ENCODE assay signal across 8 cellular contexts in genomic region chr3:72722930-72723726, GRCh38.
A peak's percentile ranks its signal among the peaks of the same experiment; 100 is the strongest.
DNase-seq lines count a peak whose midpoint lies in the region; ATAC-seq and TF ChIP-seq lines count a peak whose summit lies in the region.

No MANE protein-coding gene starts in this region.

- no peaks in the 10 kb centered on the region for H4K20me1 ChIP-seq in HCT116 (ENCODE audit: insufficient read depth)

- H3K4me2 ChIP-seq in HCT116 (ENCODE audit: low read length): peak overlapping the region; percentile 58; the same call in 1 of the 2 replicates

- no peaks in the 10 kb centered on the region for H3K9me3 ChIP-seq in HCT116 (ENCODE audit: control insufficient read depth in 1 of 2, insufficient read depth in 1 of 2, low read depth in 1 of 2, low read length in 2 of 2)
- no peaks in the 10 kb centered on the region for H3K9me3 ChIP-seq in adipocyte (ENCODE audit: control insufficient read depth, low read length)
- H3K9me3 ChIP-seq in naive thymus-derived CD4-positive, alpha-beta T cell (ENCODE audit: control insufficient read depth in 2 of 3, low read length in 3 of 3): no peaks in the 10 kb centered on the region
- H3K9me3 ChIP-seq in sigmoid colon: no peaks in the 10 kb centered on the region

- TF ChIP-seq RAD21 in HCT116 (IDR thresholded peaks at IDR 0.05; ENCODE audit: low read depth): no peak

- H3K9ac ChIP-seq in HCT116 (ENCODE audit: low read length): no peak overlapping the region
- no peak overlapping the region for H3K9ac ChIP-seq in adipocyte (ENCODE audit: low read length)

- no peak overlapping the region for H3K4me3 ChIP-seq in HCT116 (replicated peaks in 1 of 2; ENCODE audit: low read depth in 1 of 2, low read length in 2 of 2)
- H3K4me3 ChIP-seq in adipocyte (ENCODE audit: low read length): peak overlapping the region; percentile 1
- no peak overlapping the region for H3K4me3 ChIP-seq in naive thymus-derived CD4-positive, alpha-beta T cell (ENCODE audit: low read length)
- H3K4me3 ChIP-seq in sigmoid colon: no peak overlapping the region

- H3K27me3 ChIP-seq in HCT116 (ENCODE audit: insufficient read depth, low read length) (no peaks in the 10 kb centered on the region), adipocyte (replicated peaks; ENCODE audit: control insufficient read depth, insufficient read depth, low read length) (peaks cover 12% of the 10 kb centered on the region), sigmoid colon (no peaks in the 10 kb centered on the region)
- H3K27me3 ChIP-seq in naive thymus-derived CD4-positive, alpha-beta T cell (ENCODE audit: control insufficient read depth in 2 of 2, insufficient read depth in 2 of 2, low read length in 2 of 2): no peaks in the 10 kb centered on the region

- POLR2A ChIA-PET in HCT116 (lab: Charles Lee): interaction anchor here (0.9 kb wide), 1 partner anchor 10 kb away, joined by 4 read pairs; no protein-coding TSS in a partner anchor
- POLR2A ChIA-PET in naive thymus-derived CD4-positive, alpha-beta T cell (lab: Charles Lee): no interaction called here

- intact Hi-C loops in HCT116 (cut with micrococcal nuclease): no loop called here
- intact Hi-C loops in naive thymus-derived CD4-positive, alpha-beta T cell (cut with micrococcal nuclease): loop anchor here in 1 of 2 donors (5.0 kb wide), 1 partner anchor 39 kb away; no protein-coding TSS in a partner anchor
- intact Hi-C loops in sigmoid colon (cut with DNase I): no loop called here

- RAD21 ChIA-PET in HCT116 (lab: Charles Lee; ENCODE audit: low non-redundant PET in 1 of 2, low total read pairs in 2 of 2, uncharacterized antibody in 2 of 2, unreplicated experiment in 2 of 2): interaction anchor here in 1 of 2 experiments (0.7 kb wide), 1 partner anchor 807 kb away, joined by 3 read pairs; no protein-coding TSS in a partner anchor

- H3K9me3 Mint-ChIP-seq in naive thymus-derived CD4-positive, alpha-beta T cell: peaks cover 0 to 5% (median 0%) of the 10 kb centered on the region in 11 donors

- no peak overlapping the region for H3K27ac Mint-ChIP-seq in naive thymus-derived CD4-positive, alpha-beta T cell

- no peak for TF ChIP-seq EP300 in sigmoid colon (IDR thresholded peaks at IDR 0.05)

- H2AFZ ChIP-seq in HCT116 (ENCODE audit: low read depth, low read length, poor library complexity, severe bottlenecking): no peak overlapping the region

- H3K4me1 ChIP-seq in HCT116 (ENCODE audit: control insufficient read depth in 1 of 2, insufficient read depth in 2 of 2, low read length in 2 of 2) (peaks cover 10 to 18% of the 10 kb centered on the region in 2 experiments), adipocyte (ENCODE audit: control insufficient read depth, insufficient read depth, low read length) (peaks cover 12% of the 10 kb centered on the region), sigmoid colon (no peaks in the 10 kb centered on the region)
- no peaks in the 10 kb centered on the region for H3K4me1 ChIP-seq in naive thymus-derived CD4-positive, alpha-beta T cell (ENCODE audit: control insufficient read depth in 2 of 2, insufficient read depth in 2 of 2, low read length in 2 of 2)

- no TSS peak for BruUV-seq in HCT116 (replicated peaks; lab: Mats Ljungman, UMichigan)

- WGBS in sigmoid colon, 2 donors: 31 to 60% methylated on average over 8 of the region's 8 CpGs

- in situ Hi-C loops in Caki2 (cut with HindIII; ENCODE audit: low pct_unique_long_range_greater_than_20kb, low sequenced_read_pairs): no loop called here

- no peaks in the 10 kb centered on the region for H3K79me2 ChIP-seq in HCT116 (ENCODE audit: insufficient read depth, low read length)

- H3K36me3 ChIP-seq in HCT116 (ENCODE audit: control insufficient read depth in 1 of 2, insufficient read depth in 2 of 2, low read length in 2 of 2) (no peaks in the 10 kb centered on the region), adipocyte (ENCODE audit: control insufficient read depth, insufficient read depth, low read length, severe bottlenecking) (no peaks in the 10 kb centered on the region), sigmoid colon (no peaks in the 10 kb centered on the region)
- H3K36me3 ChIP-seq in naive thymus-derived CD4-positive, alpha-beta T cell (ENCODE audit: control insufficient read depth in 2 of 3, insufficient read depth in 3 of 3, low read length in 3 of 3): no peaks in the 10 kb centered on the region

- no peaks in the 10 kb centered on the region for H3K36me3 Mint-ChIP-seq in naive thymus-derived CD4-positive, alpha-beta T cell

- CTCF ChIA-PET in HCT116 (lab: Charles Lee): no interaction called here
- CTCF ChIA-PET in naive thymus-derived CD4-positive, alpha-beta T cell (lab: Charles Lee): interaction anchor here (0.6 to 1.0 kb wide), 3 partner anchors 10 to 57 kb away, joined by 3 read pairs; no protein-coding TSS in a partner anchor

- peaks cover 0 to 9% (median 6%) of the 10 kb centered on the region in 7 donors for H3K4me1 Mint-ChIP-seq in naive thymus-derived CD4-positive, alpha-beta T cell

- TF ChIP-seq POLR2A in HCT116 (IDR thresholded peaks at IDR 0.05; ENCODE audit: borderline replicate concordance, extremely low read depth, insufficient read depth, insufficient read length) (no peak), sigmoid colon (IDR thresholded peaks at IDR 0.05) (no peak)

- peak; percentile 90 for DNase-seq in Caki2 (ENCODE audit: low read depth)
- DNase-seq in HCT116 (ENCODE audit: low read depth, low spot score): no peak
- peak; percentile 80 for DNase-seq in adipocyte (ENCODE audit: low read depth)
- peak; percentile 26 for DNase-seq in left kidney (ENCODE audit: low read depth, low spot score)
- no peak for DNase-seq in naive thymus-derived CD4-positive, alpha-beta T cell
- no peak for DNase-seq in sigmoid colon

- no peaks in the 10 kb centered on the region for H3K27me3 Mint-ChIP-seq in naive thymus-derived CD4-positive, alpha-beta T cell

- ATAC-seq in HCT116: no peak
- ATAC-seq in HG03439 (IDR thresholded peaks at IDR 0.05; ENCODE audit: unreplicated experiment): no peak
- ATAC-seq in naive thymus-derived CD4-positive, alpha-beta T cell: no peak
- ATAC-seq in GM21367 (IDR thresholded peaks at IDR 0.05; ENCODE audit: unreplicated experiment): no peak

- no peak overlapping the region for H3K4me3 Mint-ChIP-seq in naive thymus-derived CD4-positive, alpha-beta T cell

- H3K9me2 ChIP-seq in HCT116 (ENCODE audit: insufficient read depth): no peaks in the 10 kb centered on the region

- TF ChIP-seq CTCF in HCT116 (IDR thresholded peaks at IDR 0.05 in 2 of 3, conservative IDR thresholded peaks at IDR 0.05 in 1 of 3; ENCODE audit: borderline replicate concordance in 1 of 3, insufficient read depth in 1 of 3, low read depth in 2 of 3, low read length in 2 of 3) (no peak), sigmoid colon (IDR thresholded peaks at IDR 0.05) (no peak)

- H3K27ac ChIP-seq in HCT116 (ENCODE audit: low read depth, low read length): no peak overlapping the region
- H3K27ac ChIP-seq in naive thymus-derived CD4-positive, alpha-beta T cell (ENCODE audit: low read depth, low read length): no peak overlapping the region
- no peak overlapping the region for H3K27ac ChIP-seq in sigmoid colon

TF ChIP-seq in HCT116, 20 proteins besides CTCF, POLR2A, EP300 and RAD21 (continues in another document):
- TF ChIP-seq YY1 (IDR thresholded peaks at IDR 0.05; ENCODE audit: extremely low read depth, insufficient replicate concordance, low read depth, low read length) (no peak), SP1 (IDR thresholded peaks at IDR 0.05; ENCODE audit: low read depth) (no peak), REST (IDR thresholded peaks at IDR 0.05; ENCODE audit: low read depth) (no peak), ELF1 (IDR thresholded peaks at IDR 0.05; ENCODE audit: borderline replicate concordance, low read depth) (no peak), SRF (IDR thresholded peaks at IDR 0.05; ENCODE audit: low read depth) (no peak), ATF3 (IDR thresholded peaks at IDR 0.05) (no peak), SIN3A (IDR thresholded peaks at IDR 0.05; ENCODE audit: low read depth) (no peak), EZH2phosphoT487 (IDR thresholded peaks at IDR 0.05; ENCODE audit: borderline replicate concordance) (no peak), ZFX (IDR thresholded peaks at IDR 0.05) (no peak), POLR2AphosphoS5 (IDR thresholded peaks at IDR 0.05; ENCODE audit: low read depth, low read length) (no peak)

Comparison
In these comparisons a context has a peak if more than half of its experiments do, and no peak if none do; other contexts are left out.
1. DNase-seq: peak in Caki2 (single experiment), adipocyte (single experiment) and left kidney (single experiment); none in HCT116 (single experiment), naive thymus-derived CD4-positive, alpha-beta T cell (0 of 9) and sigmoid colon (single experiment).